Comparison of ENCODE assay signal across 22 cellular contexts in the genomic region with DNA sequence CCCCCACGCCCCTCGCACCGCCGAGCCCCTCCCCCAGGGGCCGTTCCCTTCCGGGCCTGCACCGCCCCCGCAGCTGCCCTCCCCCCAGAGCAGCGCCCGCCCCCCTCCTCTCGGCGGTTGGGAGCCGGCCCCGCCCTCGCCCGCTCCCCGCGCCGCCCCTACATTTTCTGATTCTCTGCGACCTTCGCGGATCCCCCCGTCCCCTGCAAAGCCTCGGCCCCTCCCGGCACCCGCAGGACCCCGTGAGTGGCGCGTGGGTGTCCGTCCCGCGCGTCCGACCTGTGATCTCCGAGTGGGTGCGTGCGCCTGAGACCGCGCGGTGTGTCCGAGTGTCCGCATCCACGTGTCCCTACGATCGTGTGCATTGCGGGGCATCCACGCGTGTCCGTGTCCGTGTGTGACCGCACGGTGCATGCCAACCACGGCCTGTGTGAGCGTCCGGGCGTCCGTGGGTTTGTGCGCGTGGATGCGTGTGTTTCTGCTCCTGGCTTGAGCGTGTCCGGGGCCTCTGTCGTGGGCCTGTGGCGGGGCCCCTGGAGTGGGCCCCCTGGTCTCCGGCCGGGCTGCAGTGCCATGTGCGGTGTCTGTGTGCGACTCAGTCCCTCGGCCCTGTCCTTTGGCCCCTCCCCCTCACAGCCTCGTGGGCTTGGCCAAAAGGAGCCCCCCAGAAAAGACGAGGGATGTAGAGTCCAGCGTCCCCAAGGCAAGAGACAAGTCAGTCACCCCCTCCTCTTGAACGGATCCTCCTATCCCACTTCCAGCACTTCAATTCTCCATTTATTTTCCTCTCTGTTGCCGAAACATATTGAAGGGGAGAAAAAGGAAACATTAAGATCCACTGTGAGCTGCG. TPM values are rescaled to one million over a fixed set of nuclear protein-coding genes. Genes with fewer than 3 reads are reported as not detected.
DNase-seq lines count a peak whose midpoint lies in the region; ATAC-seq and TF ChIP-seq lines count a peak whose summit lies in the region.
"Had no signal": no experiment of that assay in that cellular context is flagged by ENCODE, and none has a peak within 500 bp of the region (broad histone marks: within the 10 kb centered on the region; RNA-seq: fewer than 3 reads in every experiment).

No MANE protein-coding gene starts in this region.

- peak overlapping the region; percentile 1 for H3K4me3 Mint-ChIP-seq in activated CD8-positive, alpha-beta T cell treated with anti-CD3 and anti-CD28 coated beads, Interleukin-2, amount 10 ng/mL, durations not matched to agents 7 days and 5 days
- no peak overlapping the region for H3K4me3 Mint-ChIP-seq in activated CD8-positive, alpha-beta T cell treated with anti-CD3 and anti-CD28 coated beads for 36 hours
- H3K4me3 Mint-ChIP-seq: type B pancreatic cell had no signal

- no peaks in the 10 kb centered on the region for H3K9me3 Mint-ChIP-seq in activated CD8-positive, alpha-beta T cell treated with anti-CD3 and anti-CD28 coated beads, Interleukin-2, amount 10 ng/mL, durations not matched to agents 7 days and 5 days (ENCODE audit: insufficient read depth)
- no peaks in the 10 kb centered on the region for H3K9me3 Mint-ChIP-seq in activated CD8-positive, alpha-beta T cell treated with anti-CD3 and anti-CD28 coated beads for 36 hours
- H3K9me3 Mint-ChIP-seq: type B pancreatic cell had no signal

- no peaks in the 10 kb centered on the region for H3K36me3 ChIP-seq in H7 (replicated peaks; ENCODE audit: control insufficient read depth, insufficient read depth, low read length)
- H3K36me3 ChIP-seq in hepatocyte (replicated peaks; ENCODE audit: insufficient read depth, low read depth), result no peaks in the 10 kb centered on the region
- no peaks in the 10 kb centered on the region for H3K36me3 ChIP-seq in prostate gland
- no peaks in the 10 kb centered on the region for H3K36me3 ChIP-seq in tibial artery
- H3K36me3 ChIP-seq: gastroesophageal sphincter had no signal

- intact Hi-C loops in activated CD8-positive, alpha-beta T cell treated with anti-CD3 and anti-CD28 coated beads for 36 hours (cut with micrococcal nuclease), result no loop called here
- intact Hi-C loops in prostate gland (cut with DNase I), result no loop called here
- intact Hi-C loops in tibial artery (cut with DNase I; ENCODE audit: low total_unique reads), result no loop called here

- no peaks in the 10 kb centered on the region for H3K9me2 ChIP-seq in hepatocyte (replicated peaks; ENCODE audit: insufficient read depth)

- H3K4me1 Mint-ChIP-seq in activated CD8-positive, alpha-beta T cell treated with anti-CD3 and anti-CD28 coated beads, Interleukin-2, amount 10 ng/mL, durations not matched to agents 7 days and 5 days (ENCODE audit: low read depth), result no peaks in the 10 kb centered on the region
- H3K4me1 Mint-ChIP-seq in activated CD8-positive, alpha-beta T cell treated with anti-CD3 and anti-CD28 coated beads for 36 hours (ENCODE audit: low read depth), result peaks cover 2% of the 10 kb centered on the region

- POLR2A ChIA-PET in activated CD8-positive, alpha-beta T cell treated with anti-CD3 and anti-CD28 coated beads, Interleukin-2, amount 10 ng/mL, durations not matched to agents 7 days and 5 days (lab: Charles Lee), result no interaction called here
- POLR2A ChIA-PET in activated CD8-positive, alpha-beta T cell treated with anti-CD3 and anti-CD28 coated beads for 36 hours (lab: Charles Lee), result no interaction called here

- ATAC-seq in activated CD8-positive, alpha-beta T cell treated with anti-CD3 and anti-CD28 coated beads, Interleukin-2, amount 10 ng/mL, durations not matched to agents 7 days and 5 days, result no peak
- ATAC-seq in activated CD8-positive, alpha-beta T cell treated with anti-CD3 and anti-CD28 coated beads for 36 hours, result no peak
- ATAC-seq: A549, gastroesophageal sphincter, PC-3 had no signal

- TF ChIP-seq CTCF in activated CD8-positive, alpha-beta T cell treated with anti-CD3 and anti-CD28 coated beads for 36 hours (IDR thresholded peaks at IDR 0.05), result no peak
- TF ChIP-seq CTCF in hepatocyte (IDR thresholded peaks at IDR 0.05; ENCODE audit: poor library complexity), result no peak
- no peak for TF ChIP-seq CTCF in prostate gland (IDR thresholded peaks at IDR 0.05)
- no peak for TF ChIP-seq CTCF in tibial artery (IDR thresholded peaks at IDR 0.05)

- H3K27ac ChIP-seq in hepatocyte (no peak overlapping the region), prostate gland (no peak overlapping the region), tibial artery (no peak overlapping the region)
- H3K27ac ChIP-seq: A549, C4-2B, gastroesophageal sphincter, SK-N-MC had no signal

- peak; percentile 16 for DNase-seq in activated CD8-positive, alpha-beta T cell treated with anti-CD3 and anti-CD28 coated beads, Interleukin-2, amount 10 ng/mL, durations not matched to agents 7 days and 5 days
- DNase-seq in activated CD8-positive, alpha-beta T cell treated with anti-CD3 and anti-CD28 coated beads for 36 hours, result no peak
- peak; percentile 96 for DNase-seq in H7
- DNase-seq in hepatocyte (ENCODE audit: low spot score), result peak; percentile 3
- DNase-seq in prostate gland (ENCODE audit: low spot score), result peak; percentile 3
- no peak for DNase-seq in ecto neural progenitor cell (ENCODE audit: low spot score)
- no peak for DNase-seq in tibial artery
- DNase-seq in HT-29 (ENCODE audit: low spot score), result no peak
- DNase-seq: activated CD4-positive, alpha-beta T cell treated with anti-CD3 and anti-CD28 coated beads, Interleukin-2, amount 50 U/mL, for 1 hour; cortex of kidney; DMS53; erythroblast; midbrain; MV-4-11; NCI-H1930; NCI-H526; PC-3 had no signal

- H3K79me2 ChIP-seq in hepatocyte, result no peaks in the 10 kb centered on the region

- H3K4me1 ChIP-seq in hepatocyte (ENCODE audit: insufficient read depth), result no peaks in the 10 kb centered on the region
- no peaks in the 10 kb centered on the region for H3K4me1 ChIP-seq in prostate gland (replicated peaks)
- peaks cover 0 to 6% (median 0%) of the 10 kb centered on the region in 4 donors for H3K4me1 ChIP-seq in tibial artery
- H3K4me1 ChIP-seq: A549 had no signal

- no peaks in the 10 kb centered on the region for H3K36me3 Mint-ChIP-seq in activated CD8-positive, alpha-beta T cell treated with anti-CD3 and anti-CD28 coated beads, Interleukin-2, amount 10 ng/mL, durations not matched to agents 7 days and 5 days (ENCODE audit: low read depth)
- no peaks in the 10 kb centered on the region for H3K36me3 Mint-ChIP-seq in activated CD8-positive, alpha-beta T cell treated with anti-CD3 and anti-CD28 coated beads for 36 hours (ENCODE audit: low read depth)
- H3K36me3 Mint-ChIP-seq: type B pancreatic cell had no signal

- H3K4me3 ChIP-seq in H7 (ENCODE audit: insufficient read depth, low read depth, low read length), result peak overlapping the region; percentile 14; the same call in 1 of the 2 replicates
- H3K4me3 ChIP-seq in hepatocyte, result no peak overlapping the region
- no peak overlapping the region for H3K4me3 ChIP-seq in prostate gland
- no peak overlapping the region for H3K4me3 ChIP-seq in tibial artery
- H3K4me3 ChIP-seq: A549, gastroesophageal sphincter, SK-N-MC had no signal

- CTCF ChIA-PET in activated CD8-positive, alpha-beta T cell treated with anti-CD3 and anti-CD28 coated beads, Interleukin-2, amount 10 ng/mL, durations not matched to agents 7 days and 5 days (lab: Charles Lee), result no interaction called here
- CTCF ChIA-PET in activated CD8-positive, alpha-beta T cell treated with anti-CD3 and anti-CD28 coated beads for 36 hours (lab: Charles Lee), result no interaction called here

- no peaks in the 10 kb centered on the region for H4K20me1 ChIP-seq in hepatocyte (ENCODE audit: insufficient read depth, poor library complexity, severe bottlenecking)

- H3K27ac Mint-ChIP-seq in activated CD8-positive, alpha-beta T cell treated with anti-CD3 and anti-CD28 coated beads, Interleukin-2, amount 10 ng/mL, durations not matched to agents 7 days and 5 days, result no peak overlapping the region
- H3K27ac Mint-ChIP-seq in activated CD8-positive, alpha-beta T cell treated with anti-CD3 and anti-CD28 coated beads for 36 hours, result no peak overlapping the region
- H3K27ac Mint-ChIP-seq: type B pancreatic cell had no signal

- TF ChIP-seq POLR2A in prostate gland (IDR thresholded peaks at IDR 0.05), result no peak

- no peaks in the 10 kb centered on the region for H3K9me3 ChIP-seq in hepatocyte (ENCODE audit: low read depth)
- no peaks in the 10 kb centered on the region for H3K9me3 ChIP-seq in prostate gland
- H3K9me3 ChIP-seq in tibial artery, result no peaks in the 10 kb centered on the region
- H3K9me3 ChIP-seq: A549, gastroesophageal sphincter had no signal

- peaks cover 14% of the 10 kb centered on the region for H3K27me3 Mint-ChIP-seq in activated CD8-positive, alpha-beta T cell treated with anti-CD3 and anti-CD28 coated beads, Interleukin-2, amount 10 ng/mL, durations not matched to agents 7 days and 5 days (ENCODE audit: low read depth)
- peaks cover 47% of the 10 kb centered on the region for H3K27me3 Mint-ChIP-seq in activated CD8-positive, alpha-beta T cell treated with anti-CD3 and anti-CD28 coated beads for 36 hours

- WGBS in hepatocyte (ENCODE audit: low lambda C conversion rate, missing lambda C conversion rate), result 87% methylated on average over 41 of the region's 75 CpGs
- 56% methylated on average over 40 of the region's 75 CpGs for WGBS in prostate gland

- H3K27me3 ChIP-seq in H7 (ENCODE audit: control insufficient read depth, insufficient read depth, low read length) (peaks cover 8% of the 10 kb centered on the region; the same call in 1 of the 2 replicates), hepatocyte (peaks cover 52% of the 10 kb centered on the region), prostate gland (replicated peaks; ENCODE audit: insufficient read depth) (peaks cover 43% of the 10 kb centered on the region), tibial artery (peaks cover 0 to 85% of the 10 kb centered on the region in 2 donors)

- no peak overlapping the region for H2AFZ ChIP-seq in hepatocyte

- H3K4me2 ChIP-seq in hepatocyte, result no peak overlapping the region
- H3K4me2 ChIP-seq: A549 had no signal

RNA-seq across cellular contexts. Expression of a gene that starts 8.8 kb away (rescaled TPM):
- total RNA-seq in activated CD8-positive, alpha-beta T cell treated with anti-CD3 and anti-CD28 coated beads, Interleukin-2, amount 10 ng/mL, durations not matched to agents 7 days and 5 days, result not detected
- total RNA-seq in activated CD8-positive, alpha-beta T cell treated with anti-CD3 and anti-CD28 coated beads for 36 hours, result not detected
- not detected in 2 replicates for total RNA-seq in H7 (2014; rRNA removed; shearing (Covaris generic))
- total RNA-seq in hepatocyte (not detected in 2 replicates), prostate gland (not detected)
- not detected in 2 replicates for polyA plus RNA-seq in hepatocyte
- not detected in 2 replicates for total RNA-seq in HT-29 (2014; rRNA removed; shearing (Covaris generic))
- total RNA-seq: gastroesophageal sphincter, PC-3 had no signal
- polyA plus RNA-seq: A549 had no signal

Comparison
In these comparisons a context has a peak if more than half of its experiments do, and no peak if none do; other contexts are left out.
1. DNase-seq: peak in activated CD8-positive, alpha-beta T cell treated with anti-CD3 and anti-CD28 coated beads, Interleukin-2, amount 10 ng/mL, durations not matched to agents 7 days and 5 days (single experiment), H7 (single experiment), hepatocyte (single experiment) and prostate gland (single experiment); none in activated CD8-positive, alpha-beta T cell treated with anti-CD3 and anti-CD28 coated beads for 36 hours (single experiment), ecto neural progenitor cell (single experiment), tibial artery (0 of 2) and HT-29 (single experiment).